Comparison of ENCODE assay signal across 20 cellular contexts in genomic region chr4:60683953-60684352, GRCh38.
DNase-seq lines count a peak whose midpoint lies in the region; ATAC-seq and TF ChIP-seq lines count a peak whose summit lies in the region.
"Had no signal": no experiment of that assay in that cellular context is flagged by ENCODE, and none has a peak within 500 bp of the region (broad histone marks: within the 10 kb centered on the region; RNA-seq: fewer than 3 reads in every experiment).

No MANE protein-coding gene starts in this region.

- H3K27me3 ChIP-seq in SJSA1 (replicated peaks), result no peaks in the 10 kb centered on the region
- no peaks in the 10 kb centered on the region for H3K27me3 ChIP-seq in body of pancreas
- H3K27me3 ChIP-seq: hepatocyte, stomach had no signal

- DNase-seq in EL, result peak; percentile 84
- DNase-seq in SJSA1 (ENCODE audit: low read depth in 1 of 2, low spot score in 2 of 2), result peak in 1 of 2 experiments; percentile 9
- peak; percentile 13 for DNase-seq in epidermal melanocyte (ENCODE audit: insufficient read length, low spot score)
- peak; percentile 60 for DNase-seq in skeletal muscle cell (ENCODE audit: low read depth)
- no peak for DNase-seq in body of pancreas
- DNase-seq in 8988T, result no peak
- no peak for DNase-seq in GM13976 (ENCODE audit: low spot score)
- DNase-seq: activated CD4-positive, CD25-positive, alpha-beta regulatory T cell; activated naive CD4-positive, alpha-beta T cell; CD4-positive, CD25-positive, alpha-beta regulatory T cell; DMS79; left cardiac atrium; NCI-H1694; NCI-H526 treated with DMSO at 0.1 percent for 48 hours; stomach had no signal

- in situ Hi-C loops in GM13976 (cut with MboI; ENCODE audit: low sequenced_read_pairs, unreplicated experiment), result no loop called here

- H3K36me3 ChIP-seq in SJSA1 (no peaks in the 10 kb centered on the region), body of pancreas (replicated peaks in 1 of 2; ENCODE audit: insufficient read depth in 1 of 2, low read depth in 2 of 2) (no peaks in the 10 kb centered on the region)
- H3K36me3 ChIP-seq: stomach had no signal

- 39% methylated on average over 2 of the region's 2 CpGs for WGBS in body of pancreas, 2 donors

- ATAC-seq in body of pancreas (no peak), GM21423 (IDR thresholded peaks at IDR 0.05; ENCODE audit: unreplicated experiment) (no peak)
- ATAC-seq: GM12878, Panc1 had no signal

- H3K27ac ChIP-seq in SJSA1, result peak overlapping the region; percentile 51
- H3K27ac ChIP-seq in body of pancreas, result no peak overlapping the region
- H3K27ac ChIP-seq: hepatocyte, HL-60, stomach had no signal

- no peak overlapping the region for H3K4me3 ChIP-seq in SJSA1
- H3K4me3 ChIP-seq in skeletal muscle cell (ENCODE audit: low read depth, low read length), result no peak overlapping the region
- no peak overlapping the region for H3K4me3 ChIP-seq in body of pancreas
- H3K4me3 ChIP-seq: GM12878, hepatocyte, stomach had no signal

- intact Hi-C loops in body of pancreas (cut with DNase I), result no loop called here

- H3K9me3 ChIP-seq in SJSA1 (replicated peaks) (no peaks in the 10 kb centered on the region), body of pancreas (no peaks in the 10 kb centered on the region)
- H3K9me3 ChIP-seq: stomach had no signal

- no peak for TF ChIP-seq CTCF in body of pancreas (IDR thresholded peaks at IDR 0.05)
- no peak for TF ChIP-seq CTCF in GM13976 (IDR thresholded peaks at IDR 0.05; ENCODE audit: borderline replicate concordance, control extremely low read depth, extremely low read depth, insufficient read depth, missing control alignments)

- TF ChIP-seq POLR2A in body of pancreas (IDR thresholded peaks at IDR 0.05), result no peak

- H3K4me1 ChIP-seq in SJSA1 (replicated peaks), result peaks cover 7% of the 10 kb centered on the region; the same call in 1 of the 2 replicates
- no peaks in the 10 kb centered on the region for H3K4me1 ChIP-seq in body of pancreas
- H3K4me1 ChIP-seq: stomach had no signal

Comparison
In these comparisons a context has a peak if more than half of its experiments do, and no peak if none do; other contexts are left out.
1. DNase-seq: peak in EL (single experiment), epidermal melanocyte (single experiment) and skeletal muscle cell (single experiment); none in body of pancreas (0 of 4), 8988T (single experiment) and GM13976 (single experiment).